In genomic region chr5:80192507-80193241, GRCh38 we compare ENCODE assay signal across 9 cellular contexts.
DNase-seq lines count a peak whose midpoint lies in the region; ATAC-seq and TF ChIP-seq lines count a peak whose summit lies in the region.
"Had no signal": no experiment of that assay in that cellular context is flagged by ENCODE, and none has a peak within 500 bp of the region (broad histone marks: within the 10 kb centered on the region; RNA-seq: fewer than 3 reads in every experiment).

No MANE protein-coding gene starts in this region.

- no peak for ATAC-seq in natural killer cell treated with Interleukin-12 subunit alpha and Interleukin-12 subunit beta and Interleukin-15 and Interleukin-18, amount 100 ng/mL, for 72 hours

- no peaks in the 10 kb centered on the region for H3K27me3 Mint-ChIP-seq in natural killer cell treated with Interleukin-12 subunit alpha and Interleukin-12 subunit beta and Interleukin-15 and Interleukin-18, amount 100 ng/mL, for 72 hours

- DNase-seq in AG08395 (ENCODE audit: low spot score) = peak; percentile 54
- peak; percentile 48 for DNase-seq in MV-4-11 (lab: John Stamatoyannopoulos, UW)
- DNase-seq in dorsolateral prefrontal cortex = peak in 1 of 10 donors; percentile 31
- no peak for DNase-seq in natural killer cell treated with Interleukin-12 subunit alpha and Interleukin-12 subunit beta and Interleukin-15 and Interleukin-18, amount 100 ng/mL, for 72 hours (ENCODE audit: low spot score)
- no peak for DNase-seq in NCI-H2171 (lab: John Stamatoyannopoulos, UW)
- DNase-seq in mesenteric fat pad (ENCODE audit: low spot score) = no peak
- no peak for DNase-seq in OCI-M1 (lab: John Stamatoyannopoulos, UW)
- no peak for DNase-seq in NCI-H1105 treated with DMSO at 0.1 percent for 48 hours (lab: John Stamatoyannopoulos, UW)

- no peak for TF ChIP-seq CTCF in dorsolateral prefrontal cortex (IDR thresholded peaks at IDR 0.05 in 54 of 56, conservative IDR thresholded peaks at IDR 0.05 in 2 of 56; ENCODE audit: low read depth in 1 of 56, partially characterized antibody in 56 of 56)

- peaks cover 33% of the 10 kb centered on the region in 2 donors for H3K4me1 Mint-ChIP-seq in natural killer cell treated with Interleukin-12 subunit alpha and Interleukin-12 subunit beta and Interleukin-15 and Interleukin-18, amount 100 ng/mL, for 72 hours (ENCODE audit: low read depth in 2 of 2)

- intact Hi-C loops in dorsolateral prefrontal cortex (cut with DNase I) = loop anchor here in 1 of 2 donors (5.0 to 10.0 kb wide), 2 partner anchors 65 to 98 kb away; partner anchors contain the start of gene SERINC5

- H3K36me3 Mint-ChIP-seq in natural killer cell treated with Interleukin-12 subunit alpha and Interleukin-12 subunit beta and Interleukin-15 and Interleukin-18, amount 100 ng/mL, for 72 hours = no peaks in the 10 kb centered on the region

- peak overlapping the region; percentile 5 for H3K4me3 Mint-ChIP-seq in natural killer cell treated with Interleukin-12 subunit alpha and Interleukin-12 subunit beta and Interleukin-15 and Interleukin-18, amount 100 ng/mL, for 72 hours

- no peaks in the 10 kb centered on the region for H3K27me3 ChIP-seq in dorsolateral prefrontal cortex

- H3K27ac ChIP-seq in dorsolateral prefrontal cortex = peak overlapping the region; percentile 51 to 97 (median 87)
- H3K27ac ChIP-seq: KMS-11 had no signal

- H3K27ac Mint-ChIP-seq in natural killer cell treated with Interleukin-12 subunit alpha and Interleukin-12 subunit beta and Interleukin-15 and Interleukin-18, amount 100 ng/mL, for 72 hours = peak overlapping the region; percentile 43 to 80

- H3K9me3 Mint-ChIP-seq in natural killer cell treated with Interleukin-12 subunit alpha and Interleukin-12 subunit beta and Interleukin-15 and Interleukin-18, amount 100 ng/mL, for 72 hours = no peaks in the 10 kb centered on the region

- H3K4me3 ChIP-seq in dorsolateral prefrontal cortex = peak overlapping the region in 29 of 59 donors; percentile 0 to 41 (median 11)

Comparison
In these comparisons a context has a peak if more than half of its experiments do, and no peak if none do; other contexts are left out.
1. DNase-seq: peak in AG08395 (single experiment) and MV-4-11 (single experiment); none in natural killer cell treated with Interleukin-12 subunit alpha and Interleukin-12 subunit beta and Interleukin-15 and Interleukin-18, amount 100 ng/mL, for 72 hours (single experiment), NCI-H2171 (single experiment), mesenteric fat pad (single experiment), OCI-M1 (single experiment) and NCI-H1105 treated with DMSO at 0.1 percent for 48 hours (single experiment).